Comparison of ENCODE assay signal across 8 cellular contexts in the genomic region with DNA sequence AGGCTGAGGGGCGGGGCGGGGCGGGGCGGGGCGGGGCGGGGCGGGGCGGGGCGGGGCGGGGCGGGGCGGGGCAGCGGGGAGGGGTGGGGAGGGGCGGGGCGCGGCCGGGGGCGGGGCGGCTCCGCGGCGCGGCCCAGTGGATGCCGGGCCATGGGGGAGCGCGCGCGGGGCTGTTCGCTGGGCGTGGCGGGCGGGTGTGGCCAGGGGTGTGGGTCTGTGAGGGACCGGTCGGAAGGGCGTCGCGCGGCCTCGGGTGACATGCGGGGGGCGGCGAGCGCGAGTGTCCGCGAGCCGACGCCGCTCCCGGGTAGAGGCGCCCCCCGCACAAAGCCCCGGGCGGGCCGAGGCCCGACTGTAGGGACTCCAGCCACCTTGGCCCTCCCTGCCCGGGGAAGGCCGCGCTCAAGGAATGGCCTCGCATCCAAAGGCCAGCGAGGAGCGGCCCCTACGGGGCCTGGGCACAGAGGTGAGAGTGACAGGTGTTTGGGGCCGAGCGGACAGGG. TPM values are rescaled to one million over a fixed set of nuclear protein-coding genes. Genes with fewer than 3 reads are reported as not detected.
DNase-seq lines count a peak whose midpoint lies in the region; ATAC-seq and TF ChIP-seq lines count a peak whose summit lies in the region.

A gene (plus strand): TSS at position 188 of the 503 bp plus-strand sequence. CDS start 71 bp downstream, at position 259.

- H3K4me3 Mint-ChIP-seq in H9: peak within 1 kb of the TSS; percentile 80 to 86

- TF ChIP-seq EP300 in sigmoid colon (IDR thresholded peaks at IDR 0.05): no peak

- no peaks in the 10 kb centered on the region for H3K79me2 ChIP-seq in H9 (ENCODE audit: insufficient read depth, low read length)

- H3K56ac ChIP-seq in H9 (ENCODE audit: insufficient read length, low read depth, low read length): no peak within 1 kb of the TSS

- H3K23me2 ChIP-seq in H9 (ENCODE audit: insufficient read length, low read depth, low read length, poor library complexity, severe bottlenecking): peaks cover 7% of the 10 kb centered on the region

- ATAC-seq in right cardiac atrium: peak; percentile 90

- intact Hi-C loops in right cardiac atrium (cut with DNase I) (loop anchor here in 1 of 4 donors (2.0 kb wide), 1 partner anchor 30 kb away; no protein-coding TSS in a partner anchor), sigmoid colon (cut with DNase I) (loop anchor here (1.0 kb wide), 3 partner anchors 28 to 62 kb away; a partner anchor contains a TSS)

- H4K5ac ChIP-seq in H9 (ENCODE audit: insufficient read length, low read depth, low read length): no peak within 1 kb of the TSS

- DNase-seq in DMS53 treated with DMSO at 0.1 percent for 48 hours (lab: John Stamatoyannopoulos, UW; ENCODE audit: unreplicated experiment): peak; percentile 48
- peak; percentile 80 for DNase-seq in H9
- peak; percentile 47 for DNase-seq in NCI-H446 treated with DMSO at 0.1 percent for 48 hours (lab: John Stamatoyannopoulos, UW)
- DNase-seq in activated naive CD8-positive, alpha-beta T cell treated with anti-CD3 and anti-CD28 coated beads, Interleukin-2, amount 50 U/mL, for 16 hours (ENCODE audit: low read depth, low spot score): peak; percentile 49
- peak; percentile 88 to 95 (median 92) for DNase-seq in right cardiac atrium
- DNase-seq in sigmoid colon: no peak
- DNase-seq in hippocampal formation (lab: John Stamatoyannopoulos, UW): no peak
- no peak for DNase-seq in epidermal melanocyte (ENCODE audit: insufficient read length, low spot score)

- H3K9me3 Mint-ChIP-seq in H9: peaks cover 75 to 84% of the 10 kb centered on the region in 2 experiments

- no peak within 1 kb of the TSS for H3K23ac ChIP-seq in H9 (ENCODE audit: insufficient read length, low read depth, low read length)

- no peak within 1 kb of the TSS for H3K4ac ChIP-seq in H9 (ENCODE audit: low read depth, low read length)

- TF ChIP-seq CTCF in H9 (conservative IDR thresholded peaks at IDR 0.05) (no peak), sigmoid colon (IDR thresholded peaks at IDR 0.05) (no peak)

- no peak for TF ChIP-seq POLR2A in sigmoid colon (IDR thresholded peaks at IDR 0.05)

- H3K4me1 ChIP-seq in H9 (ENCODE audit: insufficient read depth, low read length) (no peaks in the 10 kb centered on the region; the same call in 1 of the 2 replicates), right cardiac atrium (ENCODE audit: control insufficient read depth, insufficient read depth, low read length) (peaks cover 4% of the 10 kb centered on the region), sigmoid colon (peaks cover 0 to 22% (median 17%) of the 10 kb centered on the region in 4 donors)

- H3K4me3 ChIP-seq in right cardiac atrium (ENCODE audit: low read length): peak within 1 kb of the TSS; percentile 79
- H3K4me3 ChIP-seq in sigmoid colon: peak within 1 kb of the TSS; percentile 69 to 85 (median 82)

- H3K14ac ChIP-seq in H9 (ENCODE audit: insufficient read depth, low read length): peak within 1 kb of the TSS; percentile 98

- no peak within 1 kb of the TSS for H4K91ac ChIP-seq in H9 (ENCODE audit: insufficient read length, low read depth, low read length)

- H3T11ph ChIP-seq in H9 (ENCODE audit: low read length): no peak within 1 kb of the TSS

- no peak within 1 kb of the TSS for H2BK12ac ChIP-seq in H9 (ENCODE audit: insufficient read length, low read depth, low read length)

- no peak within 1 kb of the TSS for H2BK5ac ChIP-seq in H9 (ENCODE audit: insufficient read length, low read length)

- peaks cover 29 to 35% (median 32%) of the 10 kb centered on the region in 3 experiments for H3K36me3 Mint-ChIP-seq in H9 (ENCODE audit: insufficient read depth in 1 of 3, low read depth in 3 of 3)

- peak within 1 kb of the TSS; percentile 75 for H3K4me2 ChIP-seq in H9 (ENCODE audit: insufficient read depth, insufficient read length, low read length)

- H3K27ac ChIP-seq in H9 (ENCODE audit: insufficient read length, low read depth, low read length) (no peak within 1 kb of the TSS), right cardiac atrium (ENCODE audit: low read length) (peak within 1 kb of the TSS; percentile 99), sigmoid colon (peak within 1 kb of the TSS; percentile 88 to 92 (median 90))

- no peaks in the 10 kb centered on the region for H4K20me1 ChIP-seq in H9 (ENCODE audit: control insufficient read depth, insufficient read depth, insufficient read length)

- no peaks in the 10 kb centered on the region; a peak in 1 of 4 replicates for H3K4me1 Mint-ChIP-seq in H9

- H3K36me3 ChIP-seq in sigmoid colon: peaks cover 0 to 38% (median 7%) of the 10 kb centered on the region in 4 donors

- peaks cover 8% of the 10 kb centered on the region for H3K27me3 Mint-ChIP-seq in H9 (ENCODE audit: low read depth)

- no peak within 1 kb of the TSS for H2BK15ac ChIP-seq in H9 (ENCODE audit: low read depth, low read length)

- WGBS in H9 (ENCODE audit: extremely low coverage, insufficient read length, low lambda C conversion rate): no CpG with 5 or more reads among the region's 65 CpGs
- under 1% methylated on average over 51 of the region's 65 CpGs for WGBS in right cardiac atrium
- WGBS in sigmoid colon, 2 donors: 2 to 3% methylated on average over 55 to 57 of the region's 65 CpGs

- peak within 1 kb of the TSS; percentile 70 to 88 (median 82); a peak in 1 of 7 replicates for H3K27ac Mint-ChIP-seq in H9

- H3K9me3 ChIP-seq in H9 (ENCODE audit: control insufficient read depth, low read depth, low read length): peaks cover 29% of the 10 kb centered on the region
- peaks cover 4% of the 10 kb centered on the region for H3K9me3 ChIP-seq in right cardiac atrium (ENCODE audit: control insufficient read depth, low read length)
- peaks cover 2 to 36% (median 22%) of the 10 kb centered on the region in 4 donors for H3K9me3 ChIP-seq in sigmoid colon

- H2AK5ac ChIP-seq in H9 (ENCODE audit: insufficient read length, low read length): no peak within 1 kb of the TSS

- peak within 1 kb of the TSS; percentile 91 for H2AFZ ChIP-seq in H9 (ENCODE audit: low read length)

- H3K18ac ChIP-seq in H9 (ENCODE audit: insufficient read length, low read depth, low read length): peak within 1 kb of the TSS; percentile 98

- H4K8ac ChIP-seq in H9 (replicated peaks; ENCODE audit: insufficient read length, low read depth, low read length): no peak within 1 kb of the TSS

- H3K79me1 ChIP-seq in H9 (ENCODE audit: insufficient read depth, low read depth, low read length, poor library complexity, severe bottlenecking): no peaks in the 10 kb centered on the region

- no peak within 1 kb of the TSS for H2BK120ac ChIP-seq in H9 (ENCODE audit: low read depth, low read length, poor library complexity, severe bottlenecking)

- H3K9ac ChIP-seq in H9 (ENCODE audit: extremely low read depth, insufficient read length, low read length): peak within 1 kb of the TSS; percentile 73

- no peak within 1 kb of the TSS for H2BK20ac ChIP-seq in H9 (ENCODE audit: low read depth, low read length, poor library complexity, severe bottlenecking)

- no peaks in the 10 kb centered on the region; the same call in 1 of the 2 replicates for H3K27me3 ChIP-seq in H9 (ENCODE audit: insufficient read depth, low read length)
- H3K27me3 ChIP-seq in right cardiac atrium (ENCODE audit: control insufficient read depth, insufficient read depth): no peaks in the 10 kb centered on the region
- no peaks in the 10 kb centered on the region for H3K27me3 ChIP-seq in sigmoid colon

RNA-seq across cellular contexts. Expression of the gene that starts here (rescaled TPM):
- total RNA-seq in H9 (2021) (3.2 and 3.8 TPM in 2 replicates), right cardiac atrium (1 to 10 TPM; 5.2 to 6.7 (median 6.0) TPM), sigmoid colon (10 to 100 TPM in 3 of 4 donors, 1 to 10 TPM in 1; 9.6 to 11.2 (median 10.6) TPM)
- polyA plus RNA-seq in right cardiac atrium (3.8 TPM), sigmoid colon (1 to 10 TPM; 1.2 to 1.8 (median 1.6) TPM)

Comparison
In these comparisons a context has a peak if more than half of its experiments do, and no peak if none do; other contexts are left out.
1. DNase-seq: peak in DMS53 treated with DMSO at 0.1 percent for 48 hours (single experiment), H9 (single experiment), NCI-H446 treated with DMSO at 0.1 percent for 48 hours (single experiment), activated naive CD8-positive, alpha-beta T cell treated with anti-CD3 and anti-CD28 coated beads, Interleukin-2, amount 50 U/mL, for 16 hours (single experiment) and right cardiac atrium (3 of 3); none in sigmoid colon (single experiment), hippocampal formation (0 of 2) and epidermal melanocyte (single experiment).